In the genomic region with DNA sequence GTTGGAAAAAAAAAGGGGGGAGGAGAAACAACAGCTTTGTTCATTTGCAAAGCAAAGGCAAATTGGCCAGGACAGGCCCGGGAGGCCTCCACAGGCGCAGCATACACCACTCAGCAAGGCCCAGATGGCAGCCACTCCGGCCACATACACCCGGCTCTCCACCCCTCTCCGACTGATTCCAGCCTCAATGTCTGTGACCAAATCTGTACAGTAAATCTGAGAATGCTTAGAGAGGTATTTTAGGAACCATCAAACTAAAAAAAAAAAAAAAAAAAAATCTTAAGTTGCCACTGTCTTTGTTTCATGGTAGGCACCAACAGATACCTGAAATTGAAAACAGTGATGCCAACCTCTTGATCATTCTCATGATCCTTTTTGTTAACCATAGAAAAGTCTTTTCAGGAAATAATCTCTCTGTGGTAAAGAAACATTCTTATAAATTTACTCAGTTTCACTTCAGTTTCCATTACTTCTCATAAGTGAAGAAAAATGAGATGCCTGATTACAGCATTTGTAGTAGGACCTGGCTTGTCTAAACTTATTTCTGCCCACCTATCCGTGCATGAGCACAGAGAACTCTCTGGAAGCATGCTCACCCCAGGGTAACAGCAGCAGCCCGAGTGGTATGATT, we compare ENCODE assay signal across 8 cellular contexts. TPM values are rescaled to one million over a fixed set of nuclear protein-coding genes. Genes with fewer than 3 reads are reported as not detected.
DNase-seq lines count a peak whose midpoint lies in the region; ATAC-seq and TF ChIP-seq lines count a peak whose summit lies in the region.

No MANE protein-coding gene starts in this region.

- no peak for DNase-seq in CD4-positive, alpha-beta memory T cell
- DNase-seq in dorsolateral prefrontal cortex (peak in 5 of 10 donors; percentile 34 to 68 (median 51)), NCI-H1694 (lab: John Stamatoyannopoulos, UW) (no peak), NK-92 (lab: John Stamatoyannopoulos, UW; ENCODE audit: unreplicated experiment) (no peak), foreskin melanocyte (no peak)
- DNase-seq in effector memory CD8-positive, alpha-beta T cell = no peak

- H3K9me3 ChIP-seq in CD4-positive, alpha-beta memory T cell (ENCODE audit: control insufficient read depth in 1 of 2, low read length in 2 of 2) = no peaks in the 10 kb centered on the region

- H3K27ac ChIP-seq in CD4-positive, alpha-beta memory T cell (ENCODE audit: low read depth, low read length) = no peak overlapping the region
- peak overlapping the region in 40 of 59 donors; percentile 8 to 87 (median 47) for H3K27ac ChIP-seq in dorsolateral prefrontal cortex

- H3K27ac Mint-ChIP-seq in CD4-positive, alpha-beta memory T cell = peak overlapping the region; percentile 11 to 91 (median 78)
- H3K27ac Mint-ChIP-seq in effector memory CD8-positive, alpha-beta T cell = peak overlapping the region in 1 of 2 donors; percentile 17

- H3K4me3 ChIP-seq in CD4-positive, alpha-beta memory T cell (ENCODE audit: low read length in 2 of 2) = no peak overlapping the region
- peak overlapping the region in 1 of 59 donors; percentile 8 for H3K4me3 ChIP-seq in dorsolateral prefrontal cortex

- no peaks in the 10 kb centered on the region for H3K27me3 Mint-ChIP-seq in CD4-positive, alpha-beta memory T cell
- no peaks in the 10 kb centered on the region for H3K27me3 Mint-ChIP-seq in effector memory CD8-positive, alpha-beta T cell

- peaks cover 94% of the 10 kb centered on the region for H3K4me1 ChIP-seq in CD4-positive, alpha-beta memory T cell (ENCODE audit: insufficient read depth, low read length)

- no peaks in the 10 kb centered on the region for H3K27me3 ChIP-seq in CD4-positive, alpha-beta memory T cell (ENCODE audit: insufficient read depth, low read length)
- no peaks in the 10 kb centered on the region for H3K27me3 ChIP-seq in dorsolateral prefrontal cortex

- peaks cover 0 to 2% (median 0%) of the 10 kb centered on the region in 8 donors for H3K9me3 Mint-ChIP-seq in CD4-positive, alpha-beta memory T cell
- H3K9me3 Mint-ChIP-seq in effector memory CD8-positive, alpha-beta T cell = no peaks in the 10 kb centered on the region

- POLR2A ChIA-PET in CD4-positive, alpha-beta memory T cell (lab: Charles Lee; ENCODE audit: partially characterized antibody) = interaction anchor here (6.4 kb wide), 1 partner anchor 21 kb away, joined by 96 read pairs; the partner anchor contains the start of gene VPS37B

- intact Hi-C loops in CD4-positive, alpha-beta memory T cell (cut with micrococcal nuclease) = no loop called here
- intact Hi-C loops in dorsolateral prefrontal cortex (cut with DNase I) = no loop called here

- peaks cover 66 to 96% (median 81%) of the 10 kb centered on the region in 4 donors for H3K4me1 Mint-ChIP-seq in CD4-positive, alpha-beta memory T cell
- peaks cover 76 to 86% of the 10 kb centered on the region in 2 donors for H3K4me1 Mint-ChIP-seq in effector memory CD8-positive, alpha-beta T cell (ENCODE audit: low read depth in 2 of 2)

- ATAC-seq in GM19328 (IDR thresholded peaks at IDR 0.05; ENCODE audit: unreplicated experiment) (peak; percentile 56), HG03354 (IDR thresholded peaks at IDR 0.05; ENCODE audit: poor library complexity, severe bottlenecking, unreplicated experiment) (peak; percentile 68)
- no peak for ATAC-seq in effector memory CD8-positive, alpha-beta T cell (replicated peaks)

- TF ChIP-seq CTCF in dorsolateral prefrontal cortex (IDR thresholded peaks at IDR 0.05 in 54 of 56, conservative IDR thresholded peaks at IDR 0.05 in 2 of 56; ENCODE audit: low read depth in 1 of 56, partially characterized antibody in 56 of 56) = peak in 2 of 56 donors; percentile 7 to 9

- H3K36me3 ChIP-seq in CD4-positive, alpha-beta memory T cell (ENCODE audit: insufficient read depth, low read length) = peaks cover 7% of the 10 kb centered on the region

- peak overlapping the region in 6 of 8 donors; percentile 4 to 75 (median 60) for H3K4me3 Mint-ChIP-seq in CD4-positive, alpha-beta memory T cell
- H3K4me3 Mint-ChIP-seq in effector memory CD8-positive, alpha-beta T cell = no peak overlapping the region

- CTCF ChIA-PET in CD4-positive, alpha-beta memory T cell (lab: Charles Lee; ENCODE audit: partially characterized antibody) = interaction anchor here (1.9 kb wide), 1 partner anchor 12 kb away, joined by 8 read pairs; no protein-coding TSS in a partner anchor

- peaks cover 1 to 24% of the 10 kb centered on the region in 2 donors for H3K36me3 Mint-ChIP-seq in CD4-positive, alpha-beta memory T cell
- H3K36me3 Mint-ChIP-seq in effector memory CD8-positive, alpha-beta T cell (ENCODE audit: insufficient read depth) = peaks cover 76% of the 10 kb centered on the region

RNA-seq across cellular contexts. Expression of gene VPS37B, which starts 20.2 kb away (rescaled TPM):
- total RNA-seq in CD4-positive, alpha-beta memory T cell = 10 to 100 TPM; 22.8 to 23.7 TPM
- 10 to 100 TPM; 18.8 to 21.6 TPM for polyA plus RNA-seq in CD4-positive, alpha-beta memory T cell
- 10 to 100 TPM; 15.8 to 35.3 (median 22.0) TPM for total RNA-seq in dorsolateral prefrontal cortex

RNA-seq across cellular contexts. Expression of gene HIP1R, which starts 40.4 kb away (rescaled TPM):
- 10 to 100 TPM; 87.7 to 88.3 TPM for total RNA-seq in CD4-positive, alpha-beta memory T cell
- 10 to 100 TPM in 1 of 2 donors, 1 to 10 TPM in 1; 4.5 to 11.2 TPM for polyA plus RNA-seq in CD4-positive, alpha-beta memory T cell
- total RNA-seq in dorsolateral prefrontal cortex = 100 to 1,000 TPM in 104 of 120 experiments, 10 to 100 TPM in 16; 38.9 to 309 (median 147) TPM

Comparison
In these comparisons a context has a peak if more than half of its experiments do, and no peak if none do; other contexts are left out.
1. H3K4me3 Mint-ChIP-seq: peak in CD4-positive, alpha-beta memory T cell (6 of 8); none in effector memory CD8-positive, alpha-beta T cell (0 of 2).